In genomic region chr5:732754-733454, GRCh38 we compare ENCODE assay signal across 3 cellular contexts. TPM values are rescaled to one million over a fixed set of nuclear protein-coding genes. Genes with fewer than 3 reads are reported as not detected.
"Had no signal": no experiment of that assay in that cellular context is flagged by ENCODE, and none has a peak within 500 bp of the region (broad histone marks: within the 10 kb centered on the region; RNA-seq: fewer than 3 reads in every experiment).

No MANE protein-coding gene starts in this region.

RNA-seq across cellular contexts. Expression of gene TPPP, which starts 39.8 kb away (rescaled TPM):
- total RNA-seq: activated T-helper 1 cell treated with anti-CD3 and anti-CD28 coated beads, Interleukin-12 subunit alpha, Interleukin-12 subunit beta, Interleukin-2, Interleukin-4 antibody, amounts not matched to agents 30 ng/mL and 10 ng/mL and 1 ng/mL, durations not matched to agents 14 hours and 24 hours and 36 hours had no signal

RNA-seq across cellular contexts. Expression of gene ZDHHC11B, which starts 51.6 kb away (rescaled TPM):
- total RNA-seq: activated naive CD4-positive, alpha-beta T cell treated with anti-CD3 and anti-CD28 coated beads for 36 hours; activated naive CD8-positive, alpha-beta T cell treated with anti-CD3 and anti-CD28 coated beads for 36 hours; activated T-helper 1 cell treated with anti-CD3 and anti-CD28 coated beads, Interleukin-12 subunit alpha, Interleukin-12 subunit beta, Interleukin-2, Interleukin-4 antibody, amounts not matched to agents 30 ng/mL and 10 ng/mL and 1 ng/mL, durations not matched to agents 14 hours and 24 hours and 36 hours had no signal
